In the genomic region with DNA sequence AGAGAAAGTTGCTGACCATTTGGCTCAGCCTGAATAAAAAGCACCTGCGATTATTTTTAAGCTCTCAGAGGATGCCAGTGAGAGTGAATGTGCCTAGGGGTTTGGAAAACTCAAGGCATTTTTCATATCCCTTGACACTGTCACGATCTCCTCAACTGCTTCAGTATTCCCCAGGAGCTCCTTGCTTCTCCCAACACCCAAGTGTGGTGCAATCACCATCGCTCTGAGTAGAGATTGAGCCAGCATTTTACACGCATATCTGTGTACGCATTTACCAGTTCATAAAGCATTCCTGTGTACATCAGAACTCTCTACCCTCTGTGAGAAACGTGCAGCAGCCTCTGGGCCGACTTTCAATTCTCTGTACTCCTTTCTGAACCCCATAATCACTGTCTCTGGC, we compare ENCODE assay signal across 1 cellular context.
A peak's percentile ranks its signal among the peaks of the same experiment; 100 is the strongest.
TF ChIP-seq lines count a peak whose summit lies in the region.

No MANE protein-coding gene starts in this region.

TF ChIP-seq in HepG2, 621 proteins besides CTCF, POLR2A, EP300 and RAD21:
- TF ChIP-seq ZNF180 (CRISPR knock-in tag; IDR thresholded peaks at IDR 0.05; ENCODE audit: borderline replicate concordance, low read depth) (no peak), PBX2 (CRISPR knock-in tag; IDR thresholded peaks at IDR 0.05) (no peak), ZNF773 (CRISPR knock-in tag; IDR thresholded peaks at IDR 0.05; ENCODE audit: borderline replicate concordance) (no peak), CEBPB (IDR thresholded peaks at IDR 0.05; ENCODE audit: borderline replicate concordance, low read depth, low read length) (peak; percentile 36; the same call in 1 of the 2 replicates)
